1 cellular context compared by ENCODE assay signal in the genomic region with DNA sequence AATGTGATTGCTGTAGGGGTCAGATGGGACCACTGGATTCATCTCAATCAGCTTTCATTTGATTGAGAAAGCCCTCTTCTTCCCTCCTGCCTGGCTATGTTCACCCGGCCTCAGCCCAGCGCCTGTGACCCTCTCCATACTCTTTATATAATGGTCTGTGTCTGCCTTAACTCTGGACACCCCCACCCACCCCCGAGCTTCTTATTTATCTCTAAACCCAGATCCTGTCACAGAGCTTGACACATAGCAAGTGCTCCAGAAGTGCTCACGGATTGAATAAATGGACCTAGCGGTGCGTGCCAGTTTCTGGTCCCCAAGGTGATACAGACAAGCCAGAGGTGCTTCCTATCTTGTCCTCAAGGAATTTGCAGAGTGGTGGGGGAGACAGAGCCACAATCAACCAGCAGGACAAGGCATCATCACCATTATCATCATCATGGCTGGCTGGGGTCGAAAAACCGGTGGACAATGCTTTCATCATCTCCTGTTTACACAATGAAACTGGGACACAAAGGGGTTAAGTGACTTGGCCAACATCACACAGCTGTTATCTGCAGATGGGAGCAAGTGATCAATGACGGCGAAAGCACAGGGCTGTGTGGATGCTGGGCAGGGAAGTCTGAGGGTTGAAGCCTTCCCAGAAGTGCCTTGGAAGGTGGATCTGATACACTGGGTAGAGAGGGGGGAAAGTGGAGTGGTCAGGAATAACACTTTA.
TF ChIP-seq lines count a peak whose summit lies in the region.

No MANE protein-coding gene starts in this region.

TF ChIP-seq in HepG2, 621 proteins besides CTCF, POLR2A, EP300 and RAD21 (continued from another document and continues in another):
- TF ChIP-seq, protein P1, sequence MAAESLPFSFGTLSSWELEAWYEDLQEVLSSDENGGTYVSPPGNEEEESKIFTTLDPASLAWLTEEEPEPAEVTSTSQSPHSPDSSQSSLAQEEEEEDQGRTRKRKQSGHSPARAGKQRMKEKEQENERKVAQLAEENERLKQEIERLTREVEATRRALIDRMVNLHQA (CRISPR knock-in tag; IDR thresholded peaks at IDR 0.05): 0 out of 2 replicates have a peak, but pooled peaks have one; percentile 88
- TF ChIP-seq MXD4 (CRISPR knock-in tag; IDR thresholded peaks at IDR 0.05): no peak
- TF ChIP-seq ZNF501 (CRISPR knock-in tag; IDR thresholded peaks at IDR 0.05): no peak
- peak; percentile 65; the same call in 1 of the 2 replicates for TF ChIP-seq ZBTB7A (CRISPR knock-in tag; IDR thresholded peaks at IDR 0.05)
- TF ChIP-seq, protein P2, sequence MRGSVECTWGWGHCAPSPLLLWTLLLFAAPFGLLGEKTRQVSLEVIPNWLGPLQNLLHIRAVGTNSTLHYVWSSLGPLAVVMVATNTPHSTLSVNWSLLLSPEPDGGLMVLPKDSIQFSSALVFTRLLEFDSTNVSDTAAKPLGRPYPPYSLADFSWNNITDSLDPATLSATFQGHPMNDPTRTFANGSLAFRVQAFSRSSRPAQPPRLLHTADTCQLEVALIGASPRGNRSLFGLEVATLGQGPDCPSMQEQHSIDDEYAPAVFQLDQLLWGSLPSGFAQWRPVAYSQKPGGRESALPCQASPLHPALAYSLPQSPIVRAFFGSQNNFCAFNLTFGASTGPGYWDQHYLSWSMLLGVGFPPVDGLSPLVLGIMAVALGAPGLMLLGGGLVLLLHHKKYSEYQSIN (CRISPR knock-in tag; IDR thresholded peaks at IDR 0.05; ENCODE audit: borderline replicate concordance): no peak
- TF ChIP-seq, protein P3, sequence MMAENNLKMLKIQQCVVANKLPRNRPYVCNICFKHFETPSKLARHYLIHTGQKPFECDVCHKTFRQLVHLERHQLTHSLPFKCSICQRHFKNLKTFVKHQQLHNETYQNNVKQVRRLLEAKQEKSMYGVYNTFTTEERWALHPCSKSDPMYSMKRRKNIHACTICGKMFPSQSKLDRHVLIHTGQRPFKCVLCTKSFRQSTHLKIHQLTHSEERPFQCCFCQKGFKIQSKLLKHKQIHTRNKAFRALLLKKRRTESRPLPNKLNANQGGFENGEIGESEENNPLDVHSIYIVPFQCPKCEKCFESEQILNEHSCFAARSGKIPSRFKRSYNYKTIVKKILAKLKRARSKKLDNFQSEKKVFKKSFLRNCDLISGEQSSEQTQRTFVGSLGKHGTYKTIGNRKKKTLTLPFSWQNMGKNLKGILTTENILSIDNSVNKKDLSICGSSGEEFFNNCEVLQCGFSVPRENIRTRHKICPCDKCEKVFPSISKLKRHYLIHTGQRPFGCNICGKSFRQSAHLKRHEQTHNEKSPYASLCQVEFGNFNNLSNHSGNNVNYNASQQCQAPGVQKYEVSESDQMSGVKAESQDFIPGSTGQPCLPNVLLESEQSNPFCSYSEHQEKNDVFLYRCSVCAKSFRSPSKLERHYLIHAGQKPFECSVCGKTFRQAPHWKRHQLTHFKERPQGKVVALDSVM (CRISPR knock-in tag; IDR thresholded peaks at IDR 0.05): no peak
- 0 out of 2 replicates have a peak, but pooled peaks have one; percentile 30 for TF ChIP-seq ZNF543 (CRISPR knock-in tag; IDR thresholded peaks at IDR 0.05)
- TF ChIP-seq, protein P4, sequence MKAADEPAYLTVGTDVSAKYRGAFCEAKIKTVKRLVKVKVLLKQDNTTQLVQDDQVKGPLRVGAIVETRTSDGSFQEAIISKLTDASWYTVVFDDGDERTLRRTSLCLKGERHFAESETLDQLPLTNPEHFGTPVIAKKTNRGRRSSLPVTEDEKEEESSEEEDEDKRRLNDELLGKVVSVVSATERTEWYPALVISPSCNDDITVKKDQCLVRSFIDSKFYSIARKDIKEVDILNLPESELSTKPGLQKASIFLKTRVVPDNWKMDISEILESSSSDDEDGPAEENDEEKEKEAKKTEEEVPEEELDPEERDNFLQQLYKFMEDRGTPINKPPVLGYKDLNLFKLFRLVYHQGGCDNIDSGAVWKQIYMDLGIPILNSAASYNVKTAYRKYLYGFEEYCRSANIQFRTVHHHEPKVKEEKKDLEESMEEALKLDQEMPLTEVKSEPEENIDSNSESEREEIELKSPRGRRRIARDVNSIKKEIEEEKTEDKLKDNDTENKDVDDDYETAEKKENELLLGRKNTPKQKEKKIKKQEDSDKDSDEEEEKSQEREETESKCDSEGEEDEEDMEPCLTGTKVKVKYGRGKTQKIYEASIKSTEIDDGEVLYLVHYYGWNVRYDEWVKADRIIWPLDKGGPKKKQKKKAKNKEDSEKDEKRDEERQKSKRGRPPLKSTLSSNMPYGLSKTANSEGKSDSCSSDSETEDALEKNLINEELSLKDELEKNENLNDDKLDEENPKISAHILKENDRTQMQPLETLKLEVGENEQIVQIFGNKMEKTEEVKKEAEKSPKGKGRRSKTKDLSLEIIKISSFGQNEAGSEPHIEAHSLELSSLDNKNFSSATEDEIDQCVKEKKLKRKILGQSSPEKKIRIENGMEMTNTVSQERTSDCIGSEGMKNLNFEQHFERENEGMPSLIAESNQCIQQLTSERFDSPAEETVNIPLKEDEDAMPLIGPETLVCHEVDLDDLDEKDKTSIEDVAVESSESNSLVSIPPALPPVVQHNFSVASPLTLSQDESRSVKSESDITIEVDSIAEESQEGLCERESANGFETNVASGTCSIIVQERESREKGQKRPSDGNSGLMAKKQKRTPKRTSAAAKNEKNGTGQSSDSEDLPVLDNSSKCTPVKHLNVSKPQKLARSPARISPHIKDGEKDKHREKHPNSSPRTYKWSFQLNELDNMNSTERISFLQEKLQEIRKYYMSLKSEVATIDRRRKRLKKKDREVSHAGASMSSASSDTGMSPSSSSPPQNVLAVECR (CRISPR knock-in tag; IDR thresholded peaks at IDR 0.05; ENCODE audit: borderline replicate concordance): peak; percentile 61; the same call in 1 of the 2 replicates
- TF ChIP-seq, protein P5, sequence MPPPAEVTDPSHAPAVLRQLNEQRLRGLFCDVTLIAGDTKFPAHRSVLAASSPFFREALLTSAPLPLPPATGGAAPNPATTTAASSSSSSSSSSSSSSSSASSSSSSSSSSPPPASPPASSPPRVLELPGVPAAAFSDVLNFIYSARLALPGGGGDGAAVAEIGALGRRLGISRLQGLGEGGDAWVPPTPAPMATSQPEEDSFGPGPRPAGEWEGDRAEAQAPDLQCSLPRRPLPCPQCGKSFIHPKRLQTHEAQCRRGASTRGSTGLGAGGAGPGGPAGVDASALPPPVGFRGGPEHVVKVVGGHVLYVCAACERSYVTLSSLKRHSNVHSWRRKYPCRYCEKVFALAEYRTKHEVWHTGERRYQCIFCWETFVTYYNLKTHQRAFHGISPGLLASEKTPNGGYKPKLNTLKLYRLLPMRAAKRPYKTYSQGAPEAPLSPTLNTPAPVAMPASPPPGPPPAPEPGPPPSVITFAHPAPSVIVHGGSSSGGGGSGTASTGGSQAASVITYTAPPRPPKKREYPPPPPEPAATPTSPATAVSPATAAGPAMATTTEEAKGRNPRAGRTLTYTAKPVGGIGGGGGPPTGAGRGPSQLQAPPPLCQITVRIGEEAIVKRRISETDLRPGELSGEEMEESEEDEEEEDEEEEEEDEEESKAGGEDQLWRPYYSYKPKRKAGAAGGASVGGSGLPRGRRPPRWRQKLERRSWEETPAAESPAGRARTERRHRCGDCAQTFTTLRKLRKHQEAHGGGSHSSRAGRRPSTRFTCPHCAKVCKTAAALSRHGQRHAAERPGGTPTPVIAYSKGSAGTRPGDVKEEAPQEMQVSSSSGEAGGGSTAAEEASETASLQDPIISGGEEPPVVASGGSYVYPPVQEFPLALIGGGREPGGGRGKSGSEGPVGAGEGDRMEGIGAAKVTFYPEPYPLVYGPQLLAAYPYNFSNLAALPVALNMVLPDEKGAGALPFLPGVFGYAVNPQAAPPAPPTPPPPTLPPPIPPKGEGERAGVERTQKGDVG (CRISPR knock-in tag; IDR thresholded peaks at IDR 0.05; ENCODE audit: borderline replicate concordance): no peak
- TF ChIP-seq, protein P6, sequence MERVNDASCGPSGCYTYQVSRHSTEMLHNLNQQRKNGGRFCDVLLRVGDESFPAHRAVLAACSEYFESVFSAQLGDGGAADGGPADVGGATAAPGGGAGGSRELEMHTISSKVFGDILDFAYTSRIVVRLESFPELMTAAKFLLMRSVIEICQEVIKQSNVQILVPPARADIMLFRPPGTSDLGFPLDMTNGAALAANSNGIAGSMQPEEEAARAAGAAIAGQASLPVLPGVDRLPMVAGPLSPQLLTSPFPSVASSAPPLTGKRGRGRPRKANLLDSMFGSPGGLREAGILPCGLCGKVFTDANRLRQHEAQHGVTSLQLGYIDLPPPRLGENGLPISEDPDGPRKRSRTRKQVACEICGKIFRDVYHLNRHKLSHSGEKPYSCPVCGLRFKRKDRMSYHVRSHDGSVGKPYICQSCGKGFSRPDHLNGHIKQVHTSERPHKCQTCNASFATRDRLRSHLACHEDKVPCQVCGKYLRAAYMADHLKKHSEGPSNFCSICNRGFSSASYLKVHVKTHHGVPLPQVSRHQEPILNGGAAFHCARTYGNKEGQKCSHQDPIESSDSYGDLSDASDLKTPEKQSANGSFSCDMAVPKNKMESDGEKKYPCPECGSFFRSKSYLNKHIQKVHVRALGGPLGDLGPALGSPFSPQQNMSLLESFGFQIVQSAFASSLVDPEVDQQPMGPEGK (CRISPR knock-in tag; IDR thresholded peaks at IDR 0.05): peak; percentile 88
- peak; percentile 40; the same call in 1 of the 2 replicates for TF ChIP-seq KLF6 (CRISPR knock-in tag; IDR thresholded peaks at IDR 0.05)
- no peak for TF ChIP-seq SMARCC2 (IDR thresholded peaks at IDR 0.05)
- no peak for TF ChIP-seq ESRRA (CRISPR knock-in tag; IDR thresholded peaks at IDR 0.05; ENCODE audit: low read depth)
- no peak for TF ChIP-seq ZNF235 (CRISPR knock-in tag; IDR thresholded peaks at IDR 0.05; ENCODE audit: borderline replicate concordance)
- TF ChIP-seq ZNF30 (CRISPR knock-in tag; IDR thresholded peaks at IDR 0.05): no peak
- TF ChIP-seq, protein P7, sequence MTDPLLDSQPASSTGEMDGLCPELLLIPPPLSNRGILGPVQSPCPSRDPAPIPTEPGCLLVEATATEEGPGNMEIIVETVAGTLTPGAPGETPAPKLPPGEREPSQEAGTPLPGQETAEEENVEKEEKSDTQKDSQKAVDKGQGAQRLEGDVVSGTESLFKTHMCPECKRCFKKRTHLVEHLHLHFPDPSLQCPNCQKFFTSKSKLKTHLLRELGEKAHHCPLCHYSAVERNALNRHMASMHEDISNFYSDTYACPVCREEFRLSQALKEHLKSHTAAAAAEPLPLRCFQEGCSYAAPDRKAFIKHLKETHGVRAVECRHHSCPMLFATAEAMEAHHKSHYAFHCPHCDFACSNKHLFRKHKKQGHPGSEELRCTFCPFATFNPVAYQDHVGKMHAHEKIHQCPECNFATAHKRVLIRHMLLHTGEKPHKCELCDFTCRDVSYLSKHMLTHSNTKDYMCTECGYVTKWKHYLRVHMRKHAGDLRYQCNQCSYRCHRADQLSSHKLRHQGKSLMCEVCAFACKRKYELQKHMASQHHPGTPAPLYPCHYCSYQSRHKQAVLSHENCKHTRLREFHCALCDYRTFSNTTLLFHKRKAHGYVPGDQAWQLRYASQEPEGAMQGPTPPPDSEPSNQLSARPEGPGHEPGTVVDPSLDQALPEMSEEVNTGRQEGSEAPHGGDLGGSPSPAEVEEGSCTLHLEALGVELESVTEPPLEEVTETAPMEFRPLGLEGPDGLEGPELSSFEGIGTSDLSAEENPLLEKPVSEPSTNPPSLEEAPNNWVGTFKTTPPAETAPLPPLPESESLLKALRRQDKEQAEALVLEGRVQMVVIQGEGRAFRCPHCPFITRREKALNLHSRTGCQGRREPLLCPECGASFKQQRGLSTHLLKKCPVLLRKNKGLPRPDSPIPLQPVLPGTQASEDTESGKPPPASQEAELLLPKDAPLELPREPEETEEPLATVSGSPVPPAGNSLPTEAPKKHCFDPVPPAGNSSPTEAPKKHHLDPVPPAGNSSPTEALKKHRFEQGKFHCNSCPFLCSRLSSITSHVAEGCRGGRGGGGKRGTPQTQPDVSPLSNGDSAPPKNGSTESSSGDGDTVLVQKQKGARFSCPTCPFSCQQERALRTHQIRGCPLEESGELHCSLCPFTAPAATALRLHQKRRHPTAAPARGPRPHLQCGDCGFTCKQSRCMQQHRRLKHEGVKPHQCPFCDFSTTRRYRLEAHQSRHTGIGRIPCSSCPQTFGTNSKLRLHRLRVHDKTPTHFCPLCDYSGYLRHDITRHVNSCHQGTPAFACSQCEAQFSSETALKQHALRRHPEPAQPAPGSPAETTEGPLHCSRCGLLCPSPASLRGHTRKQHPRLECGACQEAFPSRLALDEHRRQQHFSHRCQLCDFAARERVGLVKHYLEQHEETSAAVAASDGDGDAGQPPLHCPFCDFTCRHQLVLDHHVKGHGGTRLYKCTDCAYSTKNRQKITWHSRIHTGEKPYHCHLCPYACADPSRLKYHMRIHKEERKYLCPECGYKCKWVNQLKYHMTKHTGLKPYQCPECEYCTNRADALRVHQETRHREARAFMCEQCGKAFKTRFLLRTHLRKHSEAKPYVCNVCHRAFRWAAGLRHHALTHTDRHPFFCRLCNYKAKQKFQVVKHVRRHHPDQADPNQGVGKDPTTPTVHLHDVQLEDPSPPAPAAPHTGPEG (CRISPR knock-in tag; IDR thresholded peaks at IDR 0.05): no peak
- TF ChIP-seq, protein P8, sequence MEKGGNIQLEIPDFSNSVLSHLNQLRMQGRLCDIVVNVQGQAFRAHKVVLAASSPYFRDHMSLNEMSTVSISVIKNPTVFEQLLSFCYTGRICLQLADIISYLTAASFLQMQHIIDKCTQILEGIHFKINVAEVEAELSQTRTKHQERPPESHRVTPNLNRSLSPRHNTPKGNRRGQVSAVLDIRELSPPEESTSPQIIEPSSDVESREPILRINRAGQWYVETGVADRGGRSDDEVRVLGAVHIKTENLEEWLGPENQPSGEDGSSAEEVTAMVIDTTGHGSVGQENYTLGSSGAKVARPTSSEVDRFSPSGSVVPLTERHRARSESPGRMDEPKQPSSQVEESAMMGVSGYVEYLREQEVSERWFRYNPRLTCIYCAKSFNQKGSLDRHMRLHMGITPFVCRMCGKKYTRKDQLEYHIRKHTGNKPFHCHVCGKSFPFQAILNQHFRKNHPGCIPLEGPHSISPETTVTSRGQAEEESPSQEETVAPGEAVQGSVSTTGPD (CRISPR knock-in tag; IDR thresholded peaks at IDR 0.05): no peak
- TF ChIP-seq GTF2F1 (IDR thresholded peaks at IDR 0.05; ENCODE audit: low read length): no peak
- no peak for TF ChIP-seq ZNF546 (CRISPR knock-in tag; conservative IDR thresholded peaks at IDR 0.05)
- TF ChIP-seq ZNF552 (CRISPR knock-in tag; IDR thresholded peaks at IDR 0.05; ENCODE audit: borderline replicate concordance): no peak
- TF ChIP-seq, protein P9, sequence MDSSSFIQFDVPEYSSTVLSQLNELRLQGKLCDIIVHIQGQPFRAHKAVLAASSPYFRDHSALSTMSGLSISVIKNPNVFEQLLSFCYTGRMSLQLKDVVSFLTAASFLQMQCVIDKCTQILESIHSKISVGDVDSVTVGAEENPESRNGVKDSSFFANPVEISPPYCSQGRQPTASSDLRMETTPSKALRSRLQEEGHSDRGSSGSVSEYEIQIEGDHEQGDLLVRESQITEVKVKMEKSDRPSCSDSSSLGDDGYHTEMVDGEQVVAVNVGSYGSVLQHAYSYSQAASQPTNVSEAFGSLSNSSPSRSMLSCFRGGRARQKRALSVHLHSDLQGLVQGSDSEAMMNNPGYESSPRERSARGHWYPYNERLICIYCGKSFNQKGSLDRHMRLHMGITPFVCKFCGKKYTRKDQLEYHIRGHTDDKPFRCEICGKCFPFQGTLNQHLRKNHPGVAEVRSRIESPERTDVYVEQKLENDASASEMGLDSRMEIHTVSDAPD (CRISPR knock-in tag; IDR thresholded peaks at IDR 0.05): no peak
- TF ChIP-seq PHF20 (CRISPR knock-in tag; IDR thresholded peaks at IDR 0.05): 0 out of 2 replicates have a peak, but pooled peaks have one; percentile 28
